11 cellular contexts compared by ENCODE assay signal in the genomic region with DNA sequence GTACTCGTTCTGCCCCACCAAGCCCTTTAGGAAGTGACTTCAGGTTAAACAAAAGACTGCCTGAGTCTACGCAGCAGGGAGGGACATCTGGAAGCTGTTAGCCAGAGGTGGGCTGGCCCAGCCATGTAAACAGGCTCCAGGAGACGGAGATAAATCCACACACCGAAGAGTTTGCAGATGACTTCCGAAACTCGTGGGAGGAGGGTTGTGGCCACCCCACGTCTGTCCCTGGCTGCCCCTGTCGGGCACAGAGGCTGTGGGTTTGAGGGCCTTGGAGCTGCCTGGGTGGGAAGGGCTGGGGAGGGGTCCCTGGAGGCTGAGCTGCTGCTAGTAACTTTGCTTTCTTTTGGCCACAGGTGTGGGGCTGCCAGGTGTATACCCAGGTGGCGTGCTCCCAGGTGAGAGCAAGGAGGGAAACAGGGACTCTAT. TPM values are rescaled to one million over a fixed set of nuclear protein-coding genes. Genes with fewer than 3 reads are reported as not detected.
A peak's percentile ranks its signal among the peaks of the same experiment; 100 is the strongest.
DNase-seq lines count a peak whose midpoint lies in the region; ATAC-seq lines count a peak whose summit lies in the region.
"Had no signal": no experiment of that assay in that cellular context is flagged by ENCODE, and none has a peak within 500 bp of the region (broad histone marks: within the 10 kb centered on the region; RNA-seq: fewer than 3 reads in every experiment).

No MANE protein-coding gene starts in this region.

- no peaks in the 10 kb centered on the region for H3K9me3 Mint-ChIP-seq in natural killer cell treated with Interleukin-12 subunit alpha and Interleukin-12 subunit beta and Interleukin-15 and Interleukin-18, amount 100 ng/mL, for 72 hours

- H3K4me3 Mint-ChIP-seq in natural killer cell treated with Interleukin-12 subunit alpha and Interleukin-12 subunit beta and Interleukin-15 and Interleukin-18, amount 100 ng/mL, for 72 hours = no peak overlapping the region

- DNase-seq in H4 (ENCODE audit: low spot score) = peak; percentile 83
- peak; percentile 98 for DNase-seq in NCI-H69 (lab: John Stamatoyannopoulos, UW)
- DNase-seq in fibroblast of peridontal ligament (ENCODE audit: extremely low read depth) = peak; percentile 55
- DNase-seq in sciatic nerve (ENCODE audit: low spot score) = no peak
- DNase-seq in NCI-H2196 (lab: John Stamatoyannopoulos, UW; ENCODE audit: unreplicated experiment) = no peak
- no peak for DNase-seq in natural killer cell treated with Interleukin-12 subunit alpha and Interleukin-12 subunit beta and Interleukin-15 and Interleukin-18, amount 100 ng/mL, for 72 hours (ENCODE audit: low spot score)
- no peak for DNase-seq in amniotic stem cell (lab: John Stamatoyannopoulos, UW)
- DNase-seq: NCI-H524 treated with DMSO at 0.1 percent for 48 hours; stimulated activated CD4-positive, alpha-beta T cell treated with anti-CD3 and anti-CD28 coated beads, Interleukin-12 subunit alpha, Interleukin-12 subunit beta, amount 100 ng/mL, for 4 hours; stimulated activated naive CD8-positive, alpha-beta T cell treated with anti-CD3 and anti-CD28 coated beads, Interleukin-15, Interleukin-2, amounts not matched to agents 100 U/mL and 50 U/mL, for 24 hours had no signal

- no peaks in the 10 kb centered on the region for H3K4me1 Mint-ChIP-seq in natural killer cell treated with Interleukin-12 subunit alpha and Interleukin-12 subunit beta and Interleukin-15 and Interleukin-18, amount 100 ng/mL, for 72 hours (ENCODE audit: low read depth in 2 of 2)

- H3K36me3 Mint-ChIP-seq in natural killer cell treated with Interleukin-12 subunit alpha and Interleukin-12 subunit beta and Interleukin-15 and Interleukin-18, amount 100 ng/mL, for 72 hours = no peaks in the 10 kb centered on the region

- no peak overlapping the region for H3K27ac Mint-ChIP-seq in natural killer cell treated with Interleukin-12 subunit alpha and Interleukin-12 subunit beta and Interleukin-15 and Interleukin-18, amount 100 ng/mL, for 72 hours

- peaks cover 0 to 2% of the 10 kb centered on the region in 2 donors for H3K27me3 Mint-ChIP-seq in natural killer cell treated with Interleukin-12 subunit alpha and Interleukin-12 subunit beta and Interleukin-15 and Interleukin-18, amount 100 ng/mL, for 72 hours

- ATAC-seq in sciatic nerve (peak; percentile 74), GM21619 (IDR thresholded peaks at IDR 0.05; ENCODE audit: unreplicated experiment) (no peak)
- ATAC-seq in natural killer cell treated with Interleukin-12 subunit alpha and Interleukin-12 subunit beta and Interleukin-15 and Interleukin-18, amount 100 ng/mL, for 72 hours = no peak
- ATAC-seq: stimulated activated naive CD8-positive, alpha-beta T cell treated with anti-CD3 and anti-CD28 coated beads, Interleukin-15, Interleukin-2, amounts not matched to agents 100 U/mL and 50 U/mL, for 24 hours had no signal

- intact Hi-C loops in sciatic nerve (cut with DNase I) = no loop called here

RNA-seq across cellular contexts. Expression of a gene that starts 15.6 kb away (rescaled TPM):
- not detected in 2 replicates for total RNA-seq in H4 (2014; rRNA removed; shearing (Covaris generic))
- 62.8 TPM for total RNA-seq in sciatic nerve
- total RNA-seq in natural killer cell treated with Interleukin-12 subunit alpha and Interleukin-12 subunit beta and Interleukin-15 and Interleukin-18, amount 100 ng/mL, for 72 hours = under 1 TPM in 1 of 2 donors, not detected in 1; 0.10 TPM

RNA-seq across cellular contexts. Expression of a gene that starts 40.1 kb away (rescaled TPM):
- total RNA-seq in H4 (2014; rRNA removed; shearing (Covaris generic)) = 44.0 and 47.6 TPM in 2 replicates
- 17.6 TPM for total RNA-seq in sciatic nerve
- total RNA-seq in natural killer cell treated with Interleukin-12 subunit alpha and Interleukin-12 subunit beta and Interleukin-15 and Interleukin-18, amount 100 ng/mL, for 72 hours = 10 to 100 TPM; 48.4 to 52.9 TPM

Comparison
In these comparisons a context has a peak if more than half of its experiments do, and no peak if none do; other contexts are left out.
1. DNase-seq: peak in H4 (single experiment), NCI-H69 (single experiment) and fibroblast of peridontal ligament (single experiment); none in sciatic nerve (single experiment), NCI-H2196 (single experiment), natural killer cell treated with Interleukin-12 subunit alpha and Interleukin-12 subunit beta and Interleukin-15 and Interleukin-18, amount 100 ng/mL, for 72 hours (single experiment) and amniotic stem cell (single experiment).
2. RNA of a gene that starts 15.6 kb away (total RNA-seq): 62.8 TPM in sciatic nerve (single experiment); 0.10 TPM in natural killer cell treated with Interleukin-12 subunit alpha and Interleukin-12 subunit beta and Interleukin-15 and Interleukin-18, amount 100 ng/mL, for 72 hours and not detected in H4; every median in the first group is over 10 times any median in the second.